ENCODE assay signal across 31 cellular contexts in the genomic region with DNA sequence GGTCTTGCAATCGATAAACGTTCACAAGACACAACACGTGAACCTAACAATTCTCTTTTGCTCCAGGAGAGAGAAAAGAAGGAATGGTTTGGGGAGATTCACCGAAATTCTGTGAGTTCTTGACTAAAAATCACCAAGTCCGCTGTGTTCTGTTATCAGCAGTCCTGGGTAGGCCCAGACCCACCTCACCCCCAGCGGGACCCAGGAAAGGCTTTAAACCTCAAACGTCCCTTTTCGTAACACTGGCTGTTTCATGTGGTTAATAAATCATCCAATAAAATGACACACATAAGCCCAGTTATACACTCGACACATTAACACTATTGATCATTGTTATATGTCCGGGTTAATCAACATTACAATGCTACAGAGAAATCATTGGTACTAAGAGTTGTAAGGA. TPM values are rescaled to one million over a fixed set of nuclear protein-coding genes. Genes with fewer than 3 reads are reported as not detected.
DNase-seq lines count a peak whose midpoint lies in the region; ATAC-seq, FAIRE-seq and TF ChIP-seq lines count a peak whose summit lies in the region.
"Had no signal": no experiment of that assay in that cellular context is flagged by ENCODE, and none has a peak within 500 bp of the region (broad histone marks: within the 10 kb centered on the region; RNA-seq: fewer than 3 reads in every experiment).

No MANE protein-coding gene starts in this region.

- no peaks in the 10 kb centered on the region for H3K9me3 ChIP-seq in endocrine pancreas (ENCODE audit: control insufficient read depth, low read length)
- no peaks in the 10 kb centered on the region for H3K9me3 ChIP-seq in neural cell (ENCODE audit: low read length)
- H3K9me3 ChIP-seq in tibial nerve, result no peaks in the 10 kb centered on the region
- H3K9me3 ChIP-seq: Caco-2, colonic mucosa, heart left ventricle had no signal

- no peak overlapping the region for H3K4me2 ChIP-seq in neural cell (ENCODE audit: low read length)

- no peak for TF ChIP-seq CTCF in neural cell (IDR thresholded peaks at IDR 0.05; ENCODE audit: poor library complexity, severe bottlenecking)
- no peak for TF ChIP-seq CTCF in tibial nerve (IDR thresholded peaks at IDR 0.05)

- H3K27me3 Mint-ChIP-seq in stimulated activated naive B cell treated with anti-CD40 and anti-IgM and Interleukin-4, amounts not matched to agents 10 μg/mL and 1 μg/mL and 100 μg/mL, for 72 hours, result peaks cover 10 to 15% of the 10 kb centered on the region in 2 donors

- no peak for TF ChIP-seq RAD21 in neural cell (conservative IDR thresholded peaks at IDR 0.05)

- H3K79me2 ChIP-seq in neural cell (replicated peaks; ENCODE audit: insufficient read depth, low read length), result peaks cover 75% of the 10 kb centered on the region

- no peaks in the 10 kb centered on the region for H3K4me1 Mint-ChIP-seq in stimulated activated naive B cell treated with anti-CD40 and anti-IgM and Interleukin-4, amounts not matched to agents 10 μg/mL and 1 μg/mL and 100 μg/mL, for 72 hours
- H3K4me1 Mint-ChIP-seq: activated naive CD4-positive, alpha-beta T cell treated with anti-CD3 and anti-CD28 coated beads, Interleukin-2, amount 10 ng/mL, durations not matched to agents 7 days and 5 days; B cell had no signal

- H3K27me3 ChIP-seq in endocrine pancreas (ENCODE audit: control insufficient read depth, insufficient read depth, low read length) (no peaks in the 10 kb centered on the region), neural cell (ENCODE audit: insufficient read depth, low read depth, low read length) (no peaks in the 10 kb centered on the region), tibial nerve (no peaks in the 10 kb centered on the region)
- H3K27me3 ChIP-seq: colonic mucosa, heart left ventricle had no signal

- no peak overlapping the region for H2AFZ ChIP-seq in neural cell (ENCODE audit: low read depth, low read length)

- no peaks in the 10 kb centered on the region for H3F3A ChIP-seq in neural cell (ENCODE audit: insufficient read depth, low read length, poor library complexity, severe bottlenecking)

- H4K20me1 ChIP-seq in neural cell (ENCODE audit: insufficient read depth), result peaks cover 15% of the 10 kb centered on the region

- H3K9me2 ChIP-seq in neural cell (ENCODE audit: insufficient read depth, low read length), result no peaks in the 10 kb centered on the region

- H3K27ac Mint-ChIP-seq in activated naive CD4-positive, alpha-beta T cell treated with anti-CD3 and anti-CD28 coated beads, Interleukin-2, amount 50 U/mL, for 72 hours, result no peak overlapping the region
- H3K27ac Mint-ChIP-seq in stimulated activated naive B cell treated with anti-CD40 and anti-IgM and Interleukin-4, amounts not matched to agents 10 μg/mL and 1 μg/mL and 100 μg/mL, for 72 hours, result no peak overlapping the region
- H3K27ac Mint-ChIP-seq: activated naive CD4-positive, alpha-beta T cell treated with anti-CD3 and anti-CD28 coated beads, Interleukin-2, amount 10 ng/mL, durations not matched to agents 7 days and 5 days; activated T-helper 1 cell treated with anti-CD3 and anti-CD28 coated beads, Interleukin-12 subunit alpha, Interleukin-12 subunit beta, Interleukin-2, Interleukin-4 antibody, amounts not matched to agents 30 ng/mL and 10 ng/mL and 1 ng/mL, durations not matched to agents 14 hours and 24 hours and 36 hours; B cell; naive thymus-derived CD4-positive, alpha-beta T cell; T-helper 17 cell had no signal

- H3K27ac ChIP-seq in neural cell (ENCODE audit: low read length) (peak overlapping the region; percentile 18), tibial nerve (peak overlapping the region; percentile 37 to 86 (median 75))
- H3K27ac ChIP-seq: colonic mucosa had no signal

- no peak overlapping the region for H3K4me3 Mint-ChIP-seq in stimulated activated naive B cell treated with anti-CD40 and anti-IgM and Interleukin-4, amounts not matched to agents 10 μg/mL and 1 μg/mL and 100 μg/mL, for 72 hours
- H3K4me3 Mint-ChIP-seq: activated naive CD4-positive, alpha-beta T cell treated with anti-CD3 and anti-CD28 coated beads, Interleukin-2, amount 10 ng/mL, durations not matched to agents 7 days and 5 days; activated T-helper 1 cell treated with anti-CD3 and anti-CD28 coated beads, Interleukin-12 subunit alpha, Interleukin-12 subunit beta, Interleukin-2, Interleukin-4 antibody, amounts not matched to agents 30 ng/mL and 10 ng/mL and 1 ng/mL, durations not matched to agents 14 hours and 24 hours and 36 hours; B cell; naive thymus-derived CD4-positive, alpha-beta T cell; T-helper 17 cell had no signal

- no peak for ATAC-seq in activated naive CD4-positive, alpha-beta T cell treated with anti-CD3 and anti-CD28 coated beads, Interleukin-2, amount 50 U/mL, for 72 hours
- ATAC-seq in stimulated activated naive B cell treated with anti-CD40 and anti-IgM and Interleukin-4, amounts not matched to agents 10 μg/mL and 1 μg/mL and 100 μg/mL, for 72 hours (replicated peaks), result no peak
- ATAC-seq in GM21515 (IDR thresholded peaks at IDR 0.05; ENCODE audit: unreplicated experiment), result no peak
- ATAC-seq: naive thymus-derived CD4-positive, alpha-beta T cell; SK-N-SH treated with all-trans-retinoic acid at 6 μM for 48 hours; T-helper 17 cell had no signal

- H3K9ac ChIP-seq in endocrine pancreas (ENCODE audit: control insufficient read depth, insufficient read depth, low read length), result no peak overlapping the region
- H3K9ac ChIP-seq in neural cell (ENCODE audit: low read length), result no peak overlapping the region

- H3K4me1 ChIP-seq in endocrine pancreas (ENCODE audit: control insufficient read depth, insufficient read depth, low read length), result peaks cover 23% of the 10 kb centered on the region
- peaks cover 0 to 73% (median 36%) of the 10 kb centered on the region in 4 donors for H3K4me1 ChIP-seq in tibial nerve

- DNase-seq in RCC 7860 (ENCODE audit: low spot score), result peak; percentile 14
- no peak for DNase-seq in tibial nerve (ENCODE audit: low spot score in 2 of 2)
- DNase-seq in activated naive CD4-positive, alpha-beta T cell treated with anti-CD3 and anti-CD28 coated beads, Interleukin-2, amount 50 U/mL, for 72 hours (ENCODE audit: low spot score in 2 of 2), result no peak
- no peak for DNase-seq in stimulated activated naive B cell treated with anti-CD40 and anti-IgM and Interleukin-4, amounts not matched to agents 10 μg/mL and 1 μg/mL and 100 μg/mL, for 72 hours
- DNase-seq: activated CD4-positive, alpha-beta T cell treated with anti-CD3 and anti-CD28 coated beads, Interleukin-2, amount 50 U/mL, for 48 hours; activated CD4-positive, CD25-positive, alpha-beta regulatory T cell treated with anti-CD3 and anti-CD28 coated beads, Interleukin-2, amount 50 U/mL, for 72 hours; activated CD8-positive, alpha-beta memory T cell treated with anti-CD3 and anti-CD28 coated beads, Interleukin-2, amount 50 U/mL, for 48 hours; activated naive CD4-positive, alpha-beta T cell treated with anti-CD3 and anti-CD28 coated beads, Interleukin-2, amount 10 ng/mL, durations not matched to agents 7 days and 5 days; amniotic stem cell; colonic mucosa; DND-41; effector CD8-positive, alpha-beta T cell; erythroblast; GF-D8; heart left ventricle; Karpas-422; naive thymus-derived CD4-positive, alpha-beta T cell; NCI-H2029; NCI-H526; NK-92 treated with Interleukin-12 subunit alpha and Interleukin-12 subunit beta, amount 100 ng/mL, for 24 hours; stimulated activated CD4-positive, alpha-beta T cell treated with anti-CD3 and anti-CD28 coated beads, Interleukin-15, amount 100 ng/mL, for 24 hours; stimulated activated CD4-positive, alpha-beta T cell treated with anti-CD3 and anti-CD28 coated beads, Interleukin-4, amount 100 ng/mL, for 4 hours; T-helper 17 cell had no signal

- H3K36me3 Mint-ChIP-seq in activated naive CD4-positive, alpha-beta T cell treated with anti-CD3 and anti-CD28 coated beads, Interleukin-2, amount 50 U/mL, for 72 hours, result no peaks in the 10 kb centered on the region
- H3K36me3 Mint-ChIP-seq in stimulated activated naive B cell treated with anti-CD40 and anti-IgM and Interleukin-4, amounts not matched to agents 10 μg/mL and 1 μg/mL and 100 μg/mL, for 72 hours, result no peaks in the 10 kb centered on the region
- H3K36me3 Mint-ChIP-seq: activated naive CD4-positive, alpha-beta T cell treated with anti-CD3 and anti-CD28 coated beads, Interleukin-2, amount 10 ng/mL, durations not matched to agents 7 days and 5 days; naive thymus-derived CD4-positive, alpha-beta T cell had no signal

- 54 to 65% methylated on average over 10 of the region's 10 CpGs for WGBS in tibial nerve, 2 donors

- H3K9me3 Mint-ChIP-seq in activated naive CD4-positive, alpha-beta T cell treated with anti-CD3 and anti-CD28 coated beads, Interleukin-2, amount 50 U/mL, for 72 hours, result no peaks in the 10 kb centered on the region
- no peaks in the 10 kb centered on the region for H3K9me3 Mint-ChIP-seq in stimulated activated naive B cell treated with anti-CD40 and anti-IgM and Interleukin-4, amounts not matched to agents 10 μg/mL and 1 μg/mL and 100 μg/mL, for 72 hours
- H3K9me3 Mint-ChIP-seq: activated naive CD4-positive, alpha-beta T cell treated with anti-CD3 and anti-CD28 coated beads, Interleukin-2, amount 10 ng/mL, durations not matched to agents 7 days and 5 days; activated T-helper 1 cell treated with anti-CD3 and anti-CD28 coated beads, Interleukin-12 subunit alpha, Interleukin-12 subunit beta, Interleukin-2, Interleukin-4 antibody, amounts not matched to agents 30 ng/mL and 10 ng/mL and 1 ng/mL, durations not matched to agents 14 hours and 24 hours and 36 hours; naive thymus-derived CD4-positive, alpha-beta T cell had no signal

- TF ChIP-seq EP300 in neural cell (conservative IDR thresholded peaks at IDR 0.05; ENCODE audit: poor library complexity, severe bottlenecking) (no peak), tibial nerve (IDR thresholded peaks at IDR 0.05) (no peak)

- FAIRE-seq in RCC 7860 (lab: Jason Lieb, UNC), result peak; percentile 76
- FAIRE-seq: urothelium cell line had no signal

- TF ChIP-seq POLR2A in tibial nerve (IDR thresholded peaks at IDR 0.05), result no peak

- peak overlapping the region; percentile 7 for H3K4me3 ChIP-seq in endocrine pancreas (ENCODE audit: control insufficient read depth, insufficient read depth, low read length)
- no peak overlapping the region for H3K4me3 ChIP-seq in neural cell (ENCODE audit: low read length)
- no peak overlapping the region for H3K4me3 ChIP-seq in tibial nerve
- H3K4me3 ChIP-seq: colonic mucosa had no signal

- H3K36me3 ChIP-seq in endocrine pancreas (ENCODE audit: control insufficient read depth, insufficient read depth, low read length) (no peaks in the 10 kb centered on the region), neural cell (ENCODE audit: insufficient read depth, low read length) (no peaks in the 10 kb centered on the region), tibial nerve (no peaks in the 10 kb centered on the region)
- H3K36me3 ChIP-seq: colonic mucosa, heart left ventricle had no signal

TF ChIP-seq in neural cell, 6 proteins besides CTCF, POLR2A, EP300 and RAD21 (continues in another document):
- TF ChIP-seq POLR2AphosphoS5 (IDR thresholded peaks at IDR 0.05) (no peak), MXI1 (conservative IDR thresholded peaks at IDR 0.05; ENCODE audit: poor library complexity, severe bottlenecking) (no peak), SMC3 (conservative IDR thresholded peaks at IDR 0.05; ENCODE audit: poor library complexity) (no peak)

RNA-seq across cellular contexts. Expression of a gene that starts 25.2 kb away (rescaled TPM):
- polyA plus RNA-seq in neural cell, result 24.1 and 25.6 TPM in 2 replicates
- polyA minus RNA-seq in neural cell, result 64.8 and 67.7 TPM in 2 replicates
- 10 to 100 TPM; 31.4 to 46.5 (median 36.0) TPM for total RNA-seq in tibial nerve
- total RNA-seq in activated naive CD4-positive, alpha-beta T cell treated with anti-CD3 and anti-CD28 coated beads, Interleukin-2, amount 50 U/mL, for 72 hours, result 1 to 10 TPM in 1 of 2 donors, under 1 TPM in 1; 0.55 to 1.7 TPM

Comparison
In these comparisons a context has a peak if more than half of its experiments do, and no peak if none do; other contexts are left out.
1. RNA of a gene that starts 25.2 kb away (total RNA-seq): 31.4 to 46.5 TPM in tibial nerve; 0.55 to 1.7 TPM in activated naive CD4-positive, alpha-beta T cell treated with anti-CD3 and anti-CD28 coated beads, Interleukin-2, amount 50 U/mL, for 72 hours; every median in the first group is over 10 times any median in the second.